8 cellular contexts compared by ENCODE assay signal in genomic region chr7:117212969-117213877, GRCh38.
DNase-seq lines count a peak whose midpoint lies in the region; ATAC-seq, FAIRE-seq and TF ChIP-seq lines count a peak whose summit lies in the region.

No MANE protein-coding gene starts in this region.

- no peaks in the 10 kb centered on the region for H3K9me3 ChIP-seq in neutrophil

- no peak overlapping the region for H3K27ac ChIP-seq in neutrophil

- peak; percentile 49 for DNase-seq in CD1c-positive myeloid dendritic cell (ENCODE audit: extremely low spot score)
- peak; percentile 1 for DNase-seq in NCI-H524 treated with DMSO at 0.1 percent for 48 hours (lab: John Stamatoyannopoulos, UW)
- peak in 2 of 3 experiments; percentile 3 to 21 for DNase-seq in activated CD8-positive, alpha-beta memory T cell treated with anti-CD3 and anti-CD28 coated beads for 48 hours (ENCODE audit: low read depth in 2 of 3, low spot score in 2 of 3)
- peak; percentile 48 for DNase-seq in fibroblast of gingiva (ENCODE audit: low read depth)
- peak; percentile 52 for DNase-seq in urothelium cell line (ENCODE audit: low spot score)

- FAIRE-seq in urothelium cell line (lab: Jason Lieb, UNC), result no peak

- ATAC-seq in GM18907 (IDR thresholded peaks at IDR 0.05; ENCODE audit: unreplicated experiment) (peak; percentile 82), HG03159 (IDR thresholded peaks at IDR 0.05; ENCODE audit: unreplicated experiment) (peak; percentile 83)

- TF ChIP-seq CTCF in neutrophil (IDR thresholded peaks at IDR 0.05), result peak; percentile 53

- no peaks in the 10 kb centered on the region for H3K27me3 ChIP-seq in neutrophil

- no peaks in the 10 kb centered on the region for H3K36me3 ChIP-seq in neutrophil

- H3K4me1 ChIP-seq in neutrophil (ENCODE audit: control insufficient read depth in 1 of 2, insufficient read depth in 1 of 2, low read depth in 1 of 2, low read length in 1 of 2), result no peaks in the 10 kb centered on the region

- H3K4me3 ChIP-seq in neutrophil (ENCODE audit: low read depth in 1 of 2, low read length in 1 of 2), result no peak overlapping the region

Comparison
In these comparisons a context has a peak if more than half of its experiments do, and no peak if none do; other contexts are left out.
1. DNase-seq: peak in every context shown above with its lines; median percentile 52 in urothelium cell line; 49 in CD1c-positive myeloid dendritic cell; 48 in fibroblast of gingiva; 12 in activated CD8-positive, alpha-beta memory T cell treated with anti-CD3 and anti-CD28 coated beads for 48 hours; 1 in NCI-H524 treated with DMSO at 0.1 percent for 48 hours.